In genomic region chr13:70457474-70457873, GRCh38 we compare ENCODE assay signal across 17 cellular contexts.
"Had no signal": no experiment of that assay in that cellular context is flagged by ENCODE, and none has a peak within 500 bp of the region (broad histone marks: within the 10 kb centered on the region; RNA-seq: fewer than 3 reads in every experiment).

No MANE protein-coding gene starts in this region.

- ATAC-seq: activated CD8-positive, alpha-beta T cell treated with anti-CD3 and anti-CD28 coated beads, Interleukin-2, amount 10 ng/mL, durations not matched to agents 7 days and 5 days; activated naive CD8-positive, alpha-beta T cell treated with anti-CD3 and anti-CD28 coated beads, Interleukin-2, amount 50 U/mL, for 24 hours; effector memory CD8-positive, alpha-beta T cell; left lung; sciatic nerve had no signal

- DNase-seq: activated CD4-positive, alpha-beta T cell treated with anti-CD3 and anti-CD28 coated beads for 48 hours; activated CD8-positive, alpha-beta T cell treated with anti-CD3 and anti-CD28 coated beads, Interleukin-2, amount 10 ng/mL, durations not matched to agents 7 days and 5 days; activated naive CD4-positive, alpha-beta T cell treated with Interleukin-2 at 50 U/mL for 16 hours; activated naive CD8-positive, alpha-beta T cell treated with anti-CD3 and anti-CD28 coated beads, Interleukin-2, amount 50 U/mL, for 24 hours; central memory CD4-positive, alpha-beta T cell; cortex of kidney; effector memory CD8-positive, alpha-beta T cell; erythroblast; hypothalamus; left lung; occipital lobe; stimulated activated CD4-positive, alpha-beta T cell treated with anti-CD3 and anti-CD28 coated beads, Interleukin-2, amount 100 ng/mL, for 24 hours; stimulated activated naive CD4-positive, alpha-beta T cell; T-helper 1 cell; WERI-Rb-1 had no signal

- H3K4me3 ChIP-seq: left lung, suprapubic skin had no signal
